Comparison of ENCODE assay signal across 1 cellular context in genomic region chr12:115941362-115941761, GRCh38.
TF ChIP-seq lines count a peak whose summit lies in the region.

No MANE protein-coding gene starts in this region.

TF ChIP-seq in IMR-90, 13 proteins besides CTCF, POLR2A, EP300 and RAD21 (continued from another document):
- TF ChIP-seq, protein P1, sequence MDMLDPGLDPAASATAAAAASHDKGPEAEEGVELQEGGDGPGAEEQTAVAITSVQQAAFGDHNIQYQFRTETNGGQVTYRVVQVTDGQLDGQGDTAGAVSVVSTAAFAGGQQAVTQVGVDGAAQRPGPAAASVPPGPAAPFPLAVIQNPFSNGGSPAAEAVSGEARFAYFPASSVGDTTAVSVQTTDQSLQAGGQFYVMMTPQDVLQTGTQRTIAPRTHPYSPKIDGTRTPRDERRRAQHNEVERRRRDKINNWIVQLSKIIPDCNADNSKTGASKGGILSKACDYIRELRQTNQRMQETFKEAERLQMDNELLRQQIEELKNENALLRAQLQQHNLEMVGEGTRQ (IDR thresholded peaks at IDR 0.05; ENCODE audit: low read depth, low read length) = peak; percentile 67
- no peak for TF ChIP-seq MAZ (IDR thresholded peaks at IDR 0.05; ENCODE audit: borderline replicate concordance, low read depth, low read length)
- peak; percentile 21; the same call in 1 of the 2 replicates for TF ChIP-seq FOS (IDR thresholded peaks at IDR 0.05; ENCODE audit: low read depth, low read length)
